In genomic region chr19:47226426-47227346, GRCh38 we compare ENCODE assay signal across 1 cellular context.
TF ChIP-seq lines count a peak whose summit lies in the region.

No MANE protein-coding gene starts in this region.

TF ChIP-seq in K562, 482 proteins besides CTCF, POLR2A, EP300 and RAD21 (continued from another document and continues in another):
- 0 out of 4 replicates have a peak, but pooled peaks of 1 of the 2 experiments have one; percentile 5 for TF ChIP-seq NRF1 (conservative IDR thresholded peaks at IDR 0.05 in 1 of 2, IDR thresholded peaks at IDR 0.05 in 1 of 2)
- no peak for TF ChIP-seq TAL1 (IDR thresholded peaks at IDR 0.05)
- TF ChIP-seq HMGN3 (IDR thresholded peaks at IDR 0.05; ENCODE audit: borderline replicate concordance, extremely low read depth, insufficient read length, low read depth, low read length), result peak; percentile 77
- no peak for TF ChIP-seq ZBTB40 (IDR thresholded peaks at IDR 0.05)
- TF ChIP-seq ZBTB40 (CRISPR knock-in tag; IDR thresholded peaks at IDR 0.05), result no peak
- peak; percentile 84 for TF ChIP-seq CBFB (CRISPR knock-in tag; IDR thresholded peaks at IDR 0.05)
- 0 out of 2 replicates have a peak, but pooled peaks have one; percentile 51 for TF ChIP-seq THAP7 (CRISPR knock-in tag; IDR thresholded peaks at IDR 0.05)
- peak; percentile 86 for TF ChIP-seq CCNT2 (IDR thresholded peaks at IDR 0.05; ENCODE audit: borderline replicate concordance, extremely low read depth, insufficient read length, low read depth, low read length)
- no peak for TF ChIP-seq HDAC3 (IDR thresholded peaks at IDR 0.05; ENCODE audit: borderline replicate concordance, partially characterized antibody)
- peak; percentile 91; the same call in 1 of the 2 replicates for TF ChIP-seq ZBTB1 (CRISPR knock-in tag; IDR thresholded peaks at IDR 0.05; ENCODE audit: borderline replicate concordance, low read depth)
- no peak for TF ChIP-seq E2F4 (CRISPR knock-in tag; IDR thresholded peaks at IDR 0.05; ENCODE audit: low read depth)
- no peak for TF ChIP-seq SPI1 (IDR thresholded peaks at IDR 0.05; ENCODE audit: borderline replicate concordance, low read depth, low read length)
- TF ChIP-seq NELFE (IDR thresholded peaks at IDR 0.05; ENCODE audit: insufficient read depth, insufficient read length), result no peak
- peak; percentile 100 for TF ChIP-seq RBM14 (IDR thresholded peaks at IDR 0.05; ENCODE audit: borderline replicate concordance, insufficient read depth, low read depth, low read length)
- TF ChIP-seq PCBP2 (IDR thresholded peaks at IDR 0.05; ENCODE audit: low read depth, low read length, poor library complexity, severe bottlenecking), result peak; percentile 100
- TF ChIP-seq ZNF140 (CRISPR knock-in tag; IDR thresholded peaks at IDR 0.05), result no peak
- TF ChIP-seq LEF1 (IDR thresholded peaks at IDR 0.05), result no peak
- peak; percentile 77; the same call in 1 of the 2 replicates for TF ChIP-seq KLF6 (CRISPR knock-in tag; IDR thresholded peaks at IDR 0.05; ENCODE audit: borderline replicate concordance)
- no peak for TF ChIP-seq RERE (CRISPR knock-in tag; IDR thresholded peaks at IDR 0.05; ENCODE audit: borderline replicate concordance)
- TF ChIP-seq ZFP1 (CRISPR knock-in tag; IDR thresholded peaks at IDR 0.05), result peak; percentile 8; the same call in 1 of the 2 replicates
- TF ChIP-seq BDP1 (IDR thresholded peaks at IDR 0.05; ENCODE audit: insufficient read depth, insufficient read length), result no peak
- peak; percentile 57 for TF ChIP-seq PHF20 (IDR thresholded peaks at IDR 0.05; ENCODE audit: partially characterized antibody)
- TF ChIP-seq HDAC1 (IDR thresholded peaks at IDR 0.05), result peak in 1 of 2 experiments; percentile 15; a peak in 1 of 4 replicates
- no peak for TF ChIP-seq STAT5B (CRISPR knock-in tag; IDR thresholded peaks at IDR 0.05)
- no peak for TF ChIP-seq PTTG1 (tag; IDR thresholded peaks at IDR 0.05; ENCODE audit: low read depth)
- TF ChIP-seq ZBTB7A (IDR thresholded peaks at IDR 0.05; ENCODE audit: borderline replicate concordance, control insufficient read depth, low read depth, low read length), result peak; percentile 85
- TF ChIP-seq MYNN (IDR thresholded peaks at IDR 0.05), result peak; percentile 57; the same call in 1 of the 2 replicates
- no peak for TF ChIP-seq MYNN (CRISPR knock-in tag; IDR thresholded peaks at IDR 0.05)
- TF ChIP-seq ZNF79 (CRISPR knock-in tag; IDR thresholded peaks at IDR 0.05; ENCODE audit: low read depth), result peak; percentile 67; the same call in 1 of the 2 replicates
- TF ChIP-seq ZBTB49 (CRISPR knock-in tag; IDR thresholded peaks at IDR 0.05; ENCODE audit: borderline replicate concordance), result no peak
- peak; percentile 10; the same call in 1 of the 2 replicates for TF ChIP-seq ARID3B (CRISPR knock-in tag; IDR thresholded peaks at IDR 0.05; ENCODE audit: borderline replicate concordance)
- TF ChIP-seq FOXM1 (IDR thresholded peaks at IDR 0.05; ENCODE audit: low read depth), result no peak
- 0 out of 2 replicates have a peak, but pooled peaks have one; percentile 66 for TF ChIP-seq FOXM1 (CRISPR knock-in tag; IDR thresholded peaks at IDR 0.05; ENCODE audit: low read depth)
- no peak; the same call in 1 of the 2 replicates for TF ChIP-seq ZNF655 (CRISPR knock-in tag; IDR thresholded peaks at IDR 0.05)
- TF ChIP-seq CBX8 (IDR thresholded peaks at IDR 0.05; ENCODE audit: borderline replicate concordance, extremely low read depth, low read depth, low read length, poor library complexity, severe bottlenecking), result no peak
- TF ChIP-seq ZNF436 (CRISPR knock-in tag; IDR thresholded peaks at IDR 0.05), result no peak
- no peak for TF ChIP-seq NFIX (CRISPR knock-in tag; IDR thresholded peaks at IDR 0.05; ENCODE audit: low read depth)
